8 cellular contexts compared by ENCODE assay signal in the genomic region with DNA sequence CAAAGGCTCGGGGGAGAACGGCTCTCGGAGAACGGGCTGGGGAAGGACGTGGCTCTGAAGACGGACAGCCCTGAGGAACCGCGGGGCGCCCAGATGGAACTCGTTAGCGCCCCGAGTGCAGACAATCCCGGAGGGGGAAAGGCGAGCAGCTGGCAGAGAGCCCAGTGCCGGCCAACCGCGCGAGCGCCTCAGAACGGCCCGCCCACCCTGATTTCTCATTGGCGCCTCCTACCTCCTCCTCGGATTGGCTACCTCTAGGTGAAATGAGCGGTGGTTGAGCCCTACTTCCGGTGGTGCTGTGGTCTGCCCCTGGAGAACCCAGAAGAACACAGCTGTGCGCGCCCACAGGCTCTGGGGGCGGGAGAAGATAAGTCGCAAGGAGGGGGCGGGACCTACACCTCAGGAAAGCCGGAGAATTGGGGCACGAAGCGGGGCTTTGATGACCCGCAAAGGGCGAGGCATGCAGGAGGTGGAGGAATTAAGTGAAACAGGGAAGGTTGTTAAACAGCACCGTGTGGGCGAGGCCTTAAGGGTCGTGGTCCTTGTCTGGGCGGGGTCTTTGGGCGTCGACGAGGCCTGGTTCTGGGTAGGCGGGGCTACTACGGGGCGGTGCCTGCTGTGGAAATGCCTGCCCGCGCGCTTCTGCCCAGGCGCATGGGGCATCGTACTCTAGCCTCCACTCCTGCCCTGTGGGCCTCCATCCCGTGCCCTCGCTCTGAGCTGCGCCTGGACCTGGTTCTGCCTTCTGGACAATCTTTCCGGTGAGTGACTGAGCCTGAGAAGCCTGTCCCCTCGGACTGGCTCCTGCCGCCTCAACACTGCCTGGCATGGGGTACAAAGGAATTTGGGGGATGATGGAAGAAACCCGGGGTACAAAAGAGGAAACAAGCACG. TPM values are rescaled to one million over a fixed set of nuclear protein-coding genes. Genes with fewer than 3 reads are reported as not detected.
DNase-seq lines count a peak whose midpoint lies in the region; ATAC-seq and TF ChIP-seq lines count a peak whose summit lies in the region.

A gene (plus strand): TSS at position 290 of the 893 bp plus-strand sequence. CDS start 335 bp downstream, at position 625.

- H3K27me3 Mint-ChIP-seq in CD14-positive monocyte (ENCODE audit: low read depth in 3 of 3), result peaks cover 0 to 2% (median 0%) of the 10 kb centered on the region in 3 donors

- TF ChIP-seq POLR2A in right lobe of liver (IDR thresholded peaks at IDR 0.05), result peak; percentile 56

- no peaks in the 10 kb centered on the region for H3K9me3 Mint-ChIP-seq in CD14-positive monocyte

- H3K27ac Mint-ChIP-seq in CD14-positive monocyte, result peak within 1 kb of the TSS; percentile 95 to 99 (median 96)

- H3K36me3 Mint-ChIP-seq in CD14-positive monocyte, result peaks cover 58 to 77% of the 10 kb centered on the region in 2 donors

- no peaks in the 10 kb centered on the region for H3K27me3 ChIP-seq in dorsolateral prefrontal cortex
- no peaks in the 10 kb centered on the region for H3K27me3 ChIP-seq in right lobe of liver

- peaks cover 37% of the 10 kb centered on the region for H3K4me1 Mint-ChIP-seq in CD14-positive monocyte

- H3K27ac ChIP-seq in dorsolateral prefrontal cortex (peak within 1 kb of the TSS; percentile 76 to 96 (median 92)), right lobe of liver (peak within 1 kb of the TSS; percentile 58 to 75 (median 68))

- ATAC-seq in GM19397 (IDR thresholded peaks at IDR 0.05; ENCODE audit: unreplicated experiment), result peak; percentile 85
- peak; percentile 89 for ATAC-seq in HG03571 (IDR thresholded peaks at IDR 0.05; ENCODE audit: unreplicated experiment)
- ATAC-seq in right lobe of liver, result peak; percentile 94 to 97 (median 94)

- intact Hi-C loops in CD14-positive monocyte (cut with micrococcal nuclease), result loop anchor here (1.0 to 2.0 kb wide), 3 partner anchors 19 to 43 kb away; a partner anchor contains a TSS
- intact Hi-C loops in dorsolateral prefrontal cortex (cut with DNase I), result loop anchor here (1.0 to 2.0 kb wide), 3 partner anchors 19 to 43 kb away; a partner anchor contains a TSS
- intact Hi-C loops in right lobe of liver (cut with DNase I), result no loop called here

- DNase-seq in CD14-positive monocyte (ENCODE audit: low spot score) (peak; percentile 96), NCI-H82 (lab: John Stamatoyannopoulos, UW) (peak; percentile 99), dorsolateral prefrontal cortex (peak; percentile 95 to 98 (median 97)), right lobe of liver (peak; percentile 98 to 99 (median 98))
- DNase-seq in activated CD4-positive, alpha-beta T cell treated with anti-CD3 and anti-CD28 coated beads, Interleukin-2, amount 50 U/mL, for 48 hours, result peak; percentile 96 to 98
- DNase-seq in stimulated activated CD4-positive, alpha-beta T cell treated with anti-CD3 and anti-CD28 coated beads, Interleukin-4, amount 100 ng/mL, for 4 hours, result peak; percentile 89 to 97

- H3K4me3 ChIP-seq in dorsolateral prefrontal cortex, result peak within 1 kb of the TSS; percentile 56 to 94 (median 80)
- peak within 1 kb of the TSS; percentile 59 to 72 (median 61) for H3K4me3 ChIP-seq in right lobe of liver

- H3K4me3 Mint-ChIP-seq in CD14-positive monocyte, result peak within 1 kb of the TSS; percentile 90 to 98

- TF ChIP-seq CTCF in CD14-positive monocyte (IDR thresholded peaks at IDR 0.05), result no peak
- peak in 52 of 56 donors; percentile 26 to 71 (median 48) for TF ChIP-seq CTCF in dorsolateral prefrontal cortex (IDR thresholded peaks at IDR 0.05 in 54 of 56, conservative IDR thresholded peaks at IDR 0.05 in 2 of 56; ENCODE audit: low read depth in 1 of 56, partially characterized antibody in 56 of 56)
- TF ChIP-seq CTCF in right lobe of liver (IDR thresholded peaks at IDR 0.05), result peak in 2 of 4 donors; percentile 12 to 19

- peaks cover 0 to 43% (median 19%) of the 10 kb centered on the region in 4 donors for H3K36me3 ChIP-seq in right lobe of liver

- peaks cover 0 to 10% (median 3%) of the 10 kb centered on the region in 4 donors for H3K4me1 ChIP-seq in right lobe of liver

- 1% methylated on average over 29 of the region's 58 CpGs for WGBS in right lobe of liver (ENCODE audit: insufficient coverage, low coverage, low lambda C conversion rate, missing lambda C conversion rate)

- no peaks in the 10 kb centered on the region for H3K9me3 ChIP-seq in right lobe of liver

RNA-seq across cellular contexts. Expression of the gene that starts here (rescaled TPM):
- polyA plus RNA-seq in CD14-positive monocyte, result 10 to 100 TPM; 17.4 to 20.5 TPM
- total RNA-seq in dorsolateral prefrontal cortex, result 10 to 100 TPM; 18.6 to 54.6 (median 30.3) TPM
- 10 to 100 TPM; 12.3 to 27.8 (median 15.7) TPM for total RNA-seq in right lobe of liver

Comparison
In these comparisons a context has a peak if more than half of its experiments do, and no peak if none do; other contexts are left out.
1. Peak in every context shown above with its lines: DNase-seq, ATAC-seq, H3K4me3 ChIP-seq and H3K27ac ChIP-seq.
2. intact Hi-C loops: an anchor here in CD14-positive monocyte (1.0 to 2.0 kb wide) and dorsolateral prefrontal cortex (1.0 to 2.0 kb wide); none called in right lobe of liver.